Comparison of ENCODE assay signal across 8 cellular contexts in the genomic region with DNA sequence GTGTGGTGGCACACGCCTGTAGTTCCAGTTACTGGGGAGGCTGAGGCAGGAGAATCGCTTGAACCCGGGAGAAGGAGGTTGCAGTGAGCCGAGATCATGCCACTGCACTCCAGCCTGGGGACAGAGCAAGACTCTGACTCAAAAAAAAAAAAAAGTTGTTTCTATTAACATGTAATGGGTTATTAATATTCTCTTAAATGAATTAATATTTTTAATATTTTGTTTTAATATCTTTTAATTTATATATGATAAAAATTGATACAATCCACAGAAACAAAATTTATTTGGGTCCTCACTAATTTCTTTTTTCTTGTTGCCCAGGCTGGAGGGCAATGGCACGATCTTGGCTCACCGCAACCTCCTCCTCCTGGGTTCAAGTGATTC. TPM values are rescaled to one million over a fixed set of nuclear protein-coding genes. Genes with fewer than 3 reads are reported as not detected.
A peak's percentile ranks its signal among the peaks of the same experiment; 100 is the strongest.
DNase-seq lines count a peak whose midpoint lies in the region; ATAC-seq and TF ChIP-seq lines count a peak whose summit lies in the region.
"Not testable (repeated sequence)": the region's sequence is repeated elsewhere in the genome, so short reads cannot be mapped to it uniquely, and the experiment has no call there.

No MANE protein-coding gene starts in this region.

- H3K9me3 Mint-ChIP-seq in activated naive CD4-positive, alpha-beta T cell treated with anti-CD3 and anti-CD28 coated beads, Interleukin-2, amount 50 U/mL, for 72 hours; naive thymus-derived CD4-positive, alpha-beta T cell: not testable (repeated sequence)

- BruUV-seq in HCT116 (replicated peaks; lab: Mats Ljungman, UMichigan): not testable (repeated sequence)

- RAD21 ChIA-PET in HCT116 (lab: Charles Lee; ENCODE audit: low non-redundant PET in 1 of 2, low total read pairs in 2 of 2, uncharacterized antibody in 2 of 2, unreplicated experiment in 2 of 2): not testable (repeated sequence)

- H3K9me2 ChIP-seq in HCT116 (ENCODE audit: insufficient read depth); hepatocyte (replicated peaks; ENCODE audit: insufficient read depth): not testable (repeated sequence)

- H3K27me3 ChIP-seq in ACC112 (ENCODE audit: insufficient read depth, low read length); HCT116 (ENCODE audit: insufficient read depth, low read length); SJSA1 (replicated peaks); hepatocyte; naive thymus-derived CD4-positive, alpha-beta T cell (ENCODE audit: control insufficient read depth in 2 of 2, insufficient read depth in 2 of 2, low read length in 2 of 2); spleen (replicated peaks in 1 of 7): not testable (repeated sequence)
- peaks cover 0 to 28% (median 0%) of the 10 kb centered on the region in 45 donors for H3K27me3 ChIP-seq in dorsolateral prefrontal cortex

- intact Hi-C loops in HCT116 (cut with micrococcal nuclease): loop anchor here (1.0 kb wide), 1 partner anchor 28 kb away; no protein-coding TSS in a partner anchor
- intact Hi-C loops in dorsolateral prefrontal cortex (cut with DNase I): loop anchor here (5.0 to 10.0 kb wide), 2 partner anchors 54 to 226 kb away; a partner anchor contains a TSS
- intact Hi-C loops in naive thymus-derived CD4-positive, alpha-beta T cell (cut with micrococcal nuclease): loop anchor here (1.0 kb wide), 7 partner anchors 21 to 232 kb away; a partner anchor contains a TSS
- intact Hi-C loops in spleen (cut with DNase I; ENCODE audit: low total_unique reads): loop anchor here (10.0 kb wide), 1 partner anchor 186 kb away; a partner anchor contains a TSS

- peaks cover 34% of the 10 kb centered on the region; the same call in 1 of the 2 replicates for H3K36me3 ChIP-seq in ACC112 (ENCODE audit: insufficient read depth, low read length)
- peaks cover 8 to 15% of the 10 kb centered on the region in 2 experiments; a peak in 3 of 4 replicates for H3K36me3 ChIP-seq in HCT116 (ENCODE audit: control insufficient read depth in 1 of 2, insufficient read depth in 2 of 2, low read length in 2 of 2)
- peaks cover 42% of the 10 kb centered on the region for H3K36me3 ChIP-seq in SJSA1
- H3K36me3 ChIP-seq in hepatocyte (replicated peaks; ENCODE audit: insufficient read depth, low read depth): not testable (repeated sequence)
- H3K36me3 ChIP-seq in naive thymus-derived CD4-positive, alpha-beta T cell (ENCODE audit: control insufficient read depth in 2 of 3, insufficient read depth in 3 of 3, low read length in 3 of 3): peaks cover 27 to 38% (median 29%) of the 10 kb centered on the region in 3 experiments
- peaks cover 8 to 38% (median 37%) of the 10 kb centered on the region in 6 donors for H3K36me3 ChIP-seq in spleen

- H3K9ac ChIP-seq in HCT116 (ENCODE audit: low read length): peak overlapping the region; percentile 93

- H3K4me3 ChIP-seq in ACC112 (ENCODE audit: low read depth, low read length): peak overlapping the region; percentile 96
- peak overlapping the region; percentile 90 for H3K4me3 ChIP-seq in HCT116 (replicated peaks in 1 of 2; ENCODE audit: low read depth in 1 of 2, low read length in 2 of 2)
- peak overlapping the region; percentile 69 for H3K4me3 ChIP-seq in SJSA1
- peak overlapping the region in 53 of 59 donors; percentile 36 to 93 (median 79) for H3K4me3 ChIP-seq in dorsolateral prefrontal cortex
- not testable (repeated sequence) for H3K4me3 ChIP-seq in hepatocyte
- peak overlapping the region; percentile 83 for H3K4me3 ChIP-seq in naive thymus-derived CD4-positive, alpha-beta T cell (ENCODE audit: low read length)
- peak overlapping the region in 7 of 8 donors; percentile 96 to 100 (median 99) for H3K4me3 ChIP-seq in spleen

- H3K4me1 Mint-ChIP-seq in naive thymus-derived CD4-positive, alpha-beta T cell: peaks cover 27 to 56% (median 40%) of the 10 kb centered on the region in 7 donors

- not testable (repeated sequence) for ATAC-seq in HCT116; activated naive CD4-positive, alpha-beta T cell treated with anti-CD3 and anti-CD28 coated beads, Interleukin-2, amount 50 U/mL, for 72 hours; naive thymus-derived CD4-positive, alpha-beta T cell

- peaks cover 44 to 47% of the 10 kb centered on the region in 2 donors for H3K36me3 Mint-ChIP-seq in activated naive CD4-positive, alpha-beta T cell treated with anti-CD3 and anti-CD28 coated beads, Interleukin-2, amount 50 U/mL, for 72 hours
- H3K36me3 Mint-ChIP-seq in naive thymus-derived CD4-positive, alpha-beta T cell: peaks cover 13 to 44% (median 37%) of the 10 kb centered on the region in 5 donors

- TF ChIP-seq CTCF in HCT116 (IDR thresholded peaks at IDR 0.05 in 2 of 3, conservative IDR thresholded peaks at IDR 0.05 in 1 of 3; ENCODE audit: borderline replicate concordance in 1 of 3, insufficient read depth in 1 of 3, low read depth in 2 of 3, low read length in 2 of 3); dorsolateral prefrontal cortex (IDR thresholded peaks at IDR 0.05 in 54 of 56, conservative IDR thresholded peaks at IDR 0.05 in 2 of 56; ENCODE audit: low read depth in 1 of 56, partially characterized antibody in 56 of 56); hepatocyte (IDR thresholded peaks at IDR 0.05; ENCODE audit: poor library complexity); spleen (IDR thresholded peaks at IDR 0.05 in 8 of 11, conservative IDR thresholded peaks at IDR 0.05 in 3 of 11): not testable (repeated sequence)

- not testable (repeated sequence) for H4K20me1 ChIP-seq in HCT116 (ENCODE audit: insufficient read depth); hepatocyte (ENCODE audit: insufficient read depth, poor library complexity, severe bottlenecking)

- not testable (repeated sequence) for TF ChIP-seq POLR2A in HCT116 (IDR thresholded peaks at IDR 0.05; ENCODE audit: borderline replicate concordance, extremely low read depth, insufficient read depth, insufficient read length); spleen (IDR thresholded peaks at IDR 0.05)

- H3K4me2 ChIP-seq in HCT116 (ENCODE audit: low read length) (peak overlapping the region; percentile 97), hepatocyte (peak overlapping the region; percentile 43)

- not testable (repeated sequence) for TF ChIP-seq RAD21 in HCT116 (IDR thresholded peaks at IDR 0.05; ENCODE audit: low read depth)

- WGBS in hepatocyte (ENCODE audit: low lambda C conversion rate, missing lambda C conversion rate): 96% methylated on average over 6 of the region's 6 CpGs
- WGBS in spleen, 5 donors: 88 to 92% (median 92%) methylated on average over 6 of the region's 6 CpGs

- peak overlapping the region; percentile 94 to 100 (median 99) for H3K4me3 Mint-ChIP-seq in naive thymus-derived CD4-positive, alpha-beta T cell

- H3K27me3 Mint-ChIP-seq in naive thymus-derived CD4-positive, alpha-beta T cell: peaks cover 0 to 11% (median 0%) of the 10 kb centered on the region in 5 donors

- CTCF ChIA-PET in HCT116 (lab: Charles Lee): not testable (repeated sequence)
- CTCF ChIA-PET in naive thymus-derived CD4-positive, alpha-beta T cell (lab: Charles Lee): interaction anchor here (3.0 to 10.0 kb wide), 3 partner anchors 44 to 106 kb away, joined by 28 to 263 read pairs (median 128); no protein-coding TSS in a partner anchor

- H3K4me1 ChIP-seq in ACC112 (ENCODE audit: control insufficient read depth, insufficient read depth, low read length, unreplicated experiment): peaks cover 18% of the 10 kb centered on the region
- H3K4me1 ChIP-seq in HCT116 (ENCODE audit: control insufficient read depth in 1 of 2, insufficient read depth in 2 of 2, low read length in 2 of 2): peaks cover 8 to 17% of the 10 kb centered on the region in 2 experiments
- H3K4me1 ChIP-seq in SJSA1 (replicated peaks): peaks cover 12% of the 10 kb centered on the region
- not testable (repeated sequence) for H3K4me1 ChIP-seq in hepatocyte (ENCODE audit: insufficient read depth)
- peaks cover 19 to 26% of the 10 kb centered on the region in 2 donors for H3K4me1 ChIP-seq in naive thymus-derived CD4-positive, alpha-beta T cell (ENCODE audit: control insufficient read depth in 2 of 2, insufficient read depth in 2 of 2, low read length in 2 of 2)
- peaks cover 34 to 61% (median 46%) of the 10 kb centered on the region in 6 donors for H3K4me1 ChIP-seq in spleen

- H3K79me2 ChIP-seq in ACC112 (ENCODE audit: control insufficient read depth, insufficient read depth, low read length, unreplicated experiment) (peaks cover 33% of the 10 kb centered on the region), HCT116 (ENCODE audit: insufficient read depth, low read length) (peaks cover 21% of the 10 kb centered on the region), hepatocyte (peaks cover 12% of the 10 kb centered on the region)

- H2AFZ ChIP-seq in ACC112 (ENCODE audit: low read length, unreplicated experiment); HCT116 (ENCODE audit: low read depth, low read length, poor library complexity, severe bottlenecking): not testable (repeated sequence)
- H2AFZ ChIP-seq in hepatocyte: peak overlapping the region; percentile 29

- peak overlapping the region; percentile 99 to 100 for H3K27ac Mint-ChIP-seq in activated naive CD4-positive, alpha-beta T cell treated with anti-CD3 and anti-CD28 coated beads, Interleukin-2, amount 50 U/mL, for 72 hours
- peak overlapping the region; percentile 96 to 99 (median 99) for H3K27ac Mint-ChIP-seq in naive thymus-derived CD4-positive, alpha-beta T cell

- H3K9me3 ChIP-seq in HCT116 (ENCODE audit: control insufficient read depth in 1 of 2, insufficient read depth in 1 of 2, low read depth in 1 of 2, low read length in 2 of 2); SJSA1 (replicated peaks); hepatocyte (ENCODE audit: low read depth); naive thymus-derived CD4-positive, alpha-beta T cell (ENCODE audit: control insufficient read depth in 2 of 3, low read length in 3 of 3); spleen: not testable (repeated sequence)

- POLR2A ChIA-PET in HCT116 (lab: Charles Lee): not testable (repeated sequence)
- POLR2A ChIA-PET in naive thymus-derived CD4-positive, alpha-beta T cell (lab: Charles Lee): interaction anchor here (0.7 to 9.8 kb wide), 13 partner anchors 8 to 238 kb away, joined by 3 to 199 read pairs (median 5); a partner anchor contains a TSS

- not testable (repeated sequence) for DNase-seq in HCT116 (ENCODE audit: low read depth, low spot score); SJSA1 (ENCODE audit: low read depth in 1 of 2, low spot score in 2 of 2); activated naive CD4-positive, alpha-beta T cell treated with anti-CD3 and anti-CD28 coated beads, Interleukin-2, amount 50 U/mL, for 72 hours (ENCODE audit: low spot score in 2 of 2); dorsolateral prefrontal cortex; hepatocyte (ENCODE audit: low spot score); naive thymus-derived CD4-positive, alpha-beta T cell; spleen

- peak overlapping the region; percentile 90 for H3K27ac ChIP-seq in ACC112 (ENCODE audit: low read depth, low read length)
- peak overlapping the region; percentile 94 for H3K27ac ChIP-seq in HCT116 (ENCODE audit: low read depth, low read length)
- H3K27ac ChIP-seq in SJSA1: 0 out of 2 replicates have a peak overlapping the region, but pooled peaks have one; percentile 4
- peak overlapping the region in 46 of 59 donors; percentile 27 to 97 (median 83) for H3K27ac ChIP-seq in dorsolateral prefrontal cortex
- peak overlapping the region; percentile 77 for H3K27ac ChIP-seq in hepatocyte
- peak overlapping the region; percentile 97 for H3K27ac ChIP-seq in naive thymus-derived CD4-positive, alpha-beta T cell (ENCODE audit: low read depth, low read length)
- H3K27ac ChIP-seq in spleen: peak overlapping the region; percentile 88 to 100 (median 100)

RNA-seq across cellular contexts. Expression of a gene that starts 0.6 kb away (rescaled TPM):
- total RNA-seq in HCT116 (2021; ENCODE audit: unreplicated experiment) (108 TPM), dorsolateral prefrontal cortex (100 to 1,000 TPM in 88 of 120 experiments, 10 to 100 TPM in 32; 69.4 to 274 (median 123) TPM), hepatocyte (155 and 158 TPM in 2 replicates), spleen (1,000 to 10,000 TPM; 1,072 to 2,111 (median 1,510) TPM)
- 130 and 147 TPM in 2 replicates for polyA plus RNA-seq in HCT116 (2012)
- total RNA-seq in SJSA1 (2014; rRNA removed; shearing (Covaris generic)): 214 and 294 TPM in 2 replicates
- total RNA-seq in activated naive CD4-positive, alpha-beta T cell treated with anti-CD3 and anti-CD28 coated beads, Interleukin-2, amount 50 U/mL, for 72 hours: 100 to 1,000 TPM; 493 to 574 TPM
- polyA plus RNA-seq in hepatocyte (141 and 163 TPM in 2 replicates), spleen (100 to 1,000 TPM; 514 to 675 (median 646) TPM)
- 1,000 to 10,000 TPM in 4 of 5 experiments, 100 to 1,000 TPM in 1; 614 to 1,412 (median 1,095) TPM for total RNA-seq in naive thymus-derived CD4-positive, alpha-beta T cell
- 1,000 to 10,000 TPM; 3,020 to 3,096 TPM for polyA plus RNA-seq in naive thymus-derived CD4-positive, alpha-beta T cell

Comparison
In these comparisons a context has a peak if more than half of its experiments do, and no peak if none do; other contexts are left out.
1. H3K27ac ChIP-seq: peak in every context shown above with its lines; median percentile 100 in spleen; 97 in naive thymus-derived CD4-positive, alpha-beta T cell; 94 in HCT116; 90 in ACC112; 83 in dorsolateral prefrontal cortex; 77 in hepatocyte; 4 in SJSA1.